21 cellular contexts compared by ENCODE assay signal in the genomic region with DNA sequence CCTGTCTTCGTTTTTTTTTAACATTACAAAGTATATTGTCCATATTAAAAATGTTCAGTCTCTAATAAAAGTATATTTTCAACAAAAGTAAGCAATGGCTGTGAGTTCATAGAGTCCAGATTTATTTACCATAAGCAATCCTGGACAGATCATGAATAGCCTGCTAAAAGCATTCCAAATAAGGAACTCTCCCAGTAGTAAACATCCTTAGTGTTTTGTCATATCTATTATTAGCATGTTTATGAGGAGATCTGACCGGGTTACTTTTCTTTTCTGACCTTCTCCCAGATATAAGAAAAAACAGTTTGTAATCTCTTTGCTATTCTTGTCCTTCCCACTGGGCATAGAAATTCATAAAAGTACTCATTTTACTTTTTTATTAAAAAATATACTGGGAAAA.
DNase-seq lines count a peak whose midpoint lies in the region; ATAC-seq and TF ChIP-seq lines count a peak whose summit lies in the region.
"Had no signal": no experiment of that assay in that cellular context is flagged by ENCODE, and none has a peak within 500 bp of the region (broad histone marks: within the 10 kb centered on the region; RNA-seq: fewer than 3 reads in every experiment).

No MANE protein-coding gene starts in this region.

- no peak overlapping the region for H3K4me3 ChIP-seq in heart right ventricle
- H3K4me3 ChIP-seq in mesenchymal stem cell (ENCODE audit: insufficient read depth in 1 of 2, low read depth in 1 of 2, low read length in 2 of 2): no peak overlapping the region
- no peak overlapping the region for H3K4me3 ChIP-seq in smooth muscle cell
- H3K4me3 ChIP-seq: MG63 had no signal

- no peak overlapping the region for H3K18ac ChIP-seq in mesenchymal stem cell (ENCODE audit: low read depth in 1 of 2, low read length in 2 of 2)

- no peak overlapping the region for H4K91ac ChIP-seq in mesenchymal stem cell (ENCODE audit: low read length)

- intact Hi-C loops in heart right ventricle (cut with DNase I): no loop called here
- intact Hi-C loops in left ventricle myocardium superior (cut with micrococcal nuclease): no loop called here

- no peak overlapping the region for H3K23ac ChIP-seq in mesenchymal stem cell (ENCODE audit: low read length in 2 of 2)

- no peak overlapping the region for H4K8ac ChIP-seq in mesenchymal stem cell (ENCODE audit: low read length)

- H2AFZ ChIP-seq in mesenchymal stem cell (ENCODE audit: low read depth, low read length) (no peak overlapping the region), smooth muscle cell (ENCODE audit: low read depth) (peak overlapping the region; percentile 51)

- H3K79me2 ChIP-seq in smooth muscle cell (ENCODE audit: low read depth): no peaks in the 10 kb centered on the region

- DNase-seq in heart right ventricle (no peak), left ventricle myocardium superior (no peak), mesenchymal stem cell (peak; percentile 84), smooth muscle cell (lab: John Stamatoyannopoulos, UW; ENCODE audit: unreplicated experiment) (no peak), 8988T (no peak), amniotic stem cell (lab: John Stamatoyannopoulos, UW) (no peak), NCI-H82 (lab: John Stamatoyannopoulos, UW) (no peak)
- DNase-seq: Calu3; CD8-positive, alpha-beta memory T cell; DMS153; GF-D8; Karpas-422; MG63; NCI-H1048; NCI-H1436; NCI-H187 treated with DMSO at 0.1 percent for 48 hours; NCI-H2107; NCI-H69; SIG-M5 had no signal

- no peak for TF ChIP-seq CTCF in heart right ventricle (IDR thresholded peaks at IDR 0.05)
- no peak for TF ChIP-seq CTCF in VCaP (conservative IDR thresholded peaks at IDR 0.05)
- TF ChIP-seq CTCF in smooth muscle cell (IDR thresholded peaks at IDR 0.05; ENCODE audit: borderline replicate concordance, insufficient read depth, poor library complexity, severe bottlenecking): no peak

- H3K4me1 ChIP-seq in heart right ventricle (peaks cover 0 to 12% (median 0%) of the 10 kb centered on the region in 9 donors), mesenchymal stem cell (ENCODE audit: control insufficient read depth, insufficient read depth, low read depth, low read length) (no peaks in the 10 kb centered on the region), smooth muscle cell (ENCODE audit: low read depth) (peaks cover 18% of the 10 kb centered on the region)

- no peak overlapping the region for H2BK12ac ChIP-seq in mesenchymal stem cell (ENCODE audit: low read length in 2 of 2)

- peaks cover 0 to 10% (median 0%) of the 10 kb centered on the region in 11 donors for H3K9me3 ChIP-seq in heart right ventricle
- no peaks in the 10 kb centered on the region for H3K9me3 ChIP-seq in mesenchymal stem cell (ENCODE audit: control insufficient read depth, low read length)
- H3K9me3 ChIP-seq in smooth muscle cell (replicated peaks; ENCODE audit: low read depth): no peaks in the 10 kb centered on the region
- H3K9me3 ChIP-seq: MG63 had no signal

- H3K4me2 ChIP-seq in mesenchymal stem cell (ENCODE audit: low read length, poor library complexity, severe bottlenecking) (no peak overlapping the region), smooth muscle cell (peak overlapping the region; percentile 83)

- ATAC-seq in heart right ventricle (peak in 5 of 8 donors; percentile 33 to 80 (median 48)), left ventricle myocardium superior (no peak)

- no peaks in the 10 kb centered on the region for H3K79me1 ChIP-seq in mesenchymal stem cell (replicated peaks; ENCODE audit: low read length, poor library complexity, severe bottlenecking)

- H3K36me3 ChIP-seq in heart right ventricle: no peaks in the 10 kb centered on the region
- no peaks in the 10 kb centered on the region for H3K36me3 ChIP-seq in mesenchymal stem cell (ENCODE audit: control insufficient read depth in 1 of 2, insufficient read depth in 2 of 2, low read depth in 1 of 2, low read length in 2 of 2)
- H3K36me3 ChIP-seq in smooth muscle cell (ENCODE audit: low read depth): no peaks in the 10 kb centered on the region
- H3K36me3 ChIP-seq: MG63 had no signal

- no peak overlapping the region for H2BK5ac ChIP-seq in mesenchymal stem cell (ENCODE audit: low read depth, low read length, poor library complexity, severe bottlenecking)

- H4K20me1 ChIP-seq in smooth muscle cell (ENCODE audit: low read depth): no peaks in the 10 kb centered on the region

- H3F3A ChIP-seq in smooth muscle cell (ENCODE audit: low read depth): no peaks in the 10 kb centered on the region

- H3K27ac ChIP-seq in heart right ventricle (peak overlapping the region in 2 of 10 donors; percentile 23 to 29), VCaP (peak overlapping the region; percentile 46), mesenchymal stem cell (ENCODE audit: low read length, poor library complexity, severe bottlenecking) (no peak overlapping the region), smooth muscle cell (ENCODE audit: low read depth) (no peak overlapping the region)
- H3K27ac ChIP-seq: C4-2B had no signal

- H3K4ac ChIP-seq in mesenchymal stem cell (ENCODE audit: low read depth in 1 of 2, low read length in 2 of 2): no peak overlapping the region

- 32 to 37% methylated on average over 2 of the region's 2 CpGs for whole genome bisulfite sequencing in heart right ventricle, 2 donors
- WGBS in mesenchymal stem cell: no CpG with 5 or more reads among the region's 2 CpGs
- 27% methylated on average over 2 of the region's 2 CpGs for WGBS in smooth muscle cell (ENCODE audit: low lambda C conversion rate)

- H3K9ac ChIP-seq in mesenchymal stem cell (ENCODE audit: low read length) (no peak overlapping the region), smooth muscle cell (ENCODE audit: low read depth) (no peak overlapping the region)

- H2BK15ac ChIP-seq in mesenchymal stem cell (ENCODE audit: low read depth, poor library complexity, severe bottlenecking): no peak overlapping the region

- no peak overlapping the region for H3K14ac ChIP-seq in mesenchymal stem cell (ENCODE audit: low read length in 2 of 2)

- H3K27me3 ChIP-seq in heart right ventricle (no peaks in the 10 kb centered on the region), mesenchymal stem cell (ENCODE audit: control insufficient read depth in 1 of 2, insufficient read depth in 1 of 2, low read length in 2 of 2) (no peaks in the 10 kb centered on the region), smooth muscle cell (ENCODE audit: low read depth) (no peaks in the 10 kb centered on the region)
- H3K27me3 ChIP-seq: MG63 had no signal

- H2AK5ac ChIP-seq in mesenchymal stem cell (ENCODE audit: low read length, severe bottlenecking): no peak overlapping the region

- no peak overlapping the region for H2BK120ac ChIP-seq in mesenchymal stem cell (ENCODE audit: low read depth, low read length)
